Comparison of ENCODE assay signal across 8 cellular contexts in the genomic region with DNA sequence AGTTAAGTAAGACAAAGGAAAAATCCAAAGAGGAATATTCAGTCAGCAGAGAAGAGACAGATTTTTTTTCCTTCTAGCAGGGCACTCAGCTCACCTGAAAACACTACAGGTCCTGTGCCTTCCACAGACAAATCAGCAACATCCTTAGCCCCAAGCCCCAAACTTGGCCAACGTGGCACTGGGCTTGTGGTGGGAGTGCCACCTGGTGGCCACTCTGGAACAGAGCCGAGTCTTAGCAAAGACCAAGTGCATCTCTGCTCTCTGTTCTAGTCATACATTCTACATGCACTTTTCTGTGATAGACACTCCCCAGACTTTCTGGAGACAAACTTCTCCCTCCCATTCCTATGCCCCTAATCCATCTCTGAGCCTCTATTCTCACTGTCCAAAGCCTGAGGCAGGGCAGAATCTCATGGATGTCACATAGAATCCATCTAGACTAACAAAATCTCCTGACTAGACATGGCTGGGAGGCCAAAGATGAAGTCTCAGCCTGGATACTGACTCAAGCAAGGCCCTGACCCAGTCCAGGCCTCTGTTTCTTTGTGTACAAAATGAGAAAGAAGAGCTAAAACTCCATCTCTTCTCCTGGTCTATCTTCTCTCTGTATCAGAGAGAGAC. TPM values are rescaled to one million over a fixed set of nuclear protein-coding genes. Genes with fewer than 3 reads are reported as not detected.
DNase-seq lines count a peak whose midpoint lies in the region; ATAC-seq and TF ChIP-seq lines count a peak whose summit lies in the region.

No MANE protein-coding gene starts in this region.

- peaks cover 32% of the 10 kb centered on the region for H3K4me1 Mint-ChIP-seq in activated CD8-positive, alpha-beta T cell treated with anti-CD3 and anti-CD28 coated beads for 36 hours (ENCODE audit: low read depth)

- peak; percentile 39 for ATAC-seq in HG03439 (IDR thresholded peaks at IDR 0.05; ENCODE audit: unreplicated experiment)
- peak; percentile 78 for ATAC-seq in activated CD8-positive, alpha-beta T cell treated with anti-CD3 and anti-CD28 coated beads for 36 hours
- ATAC-seq in HG03025 (IDR thresholded peaks at IDR 0.05; ENCODE audit: low FRiP score, unreplicated experiment): no peak

- peak; percentile 36 for DNase-seq in DMS53 treated with DMSO at 0.1 percent for 48 hours (lab: John Stamatoyannopoulos, UW; ENCODE audit: unreplicated experiment)
- peak; percentile 86 for DNase-seq in NCI-H82 (lab: John Stamatoyannopoulos, UW)
- peak; percentile 88 for DNase-seq in activated CD8-positive, alpha-beta T cell treated with anti-CD3 and anti-CD28 coated beads for 36 hours
- DNase-seq in dermis microvascular lymphatic vessel endothelial cell (ENCODE audit: low read depth in 2 of 2): peak; percentile 53 to 74
- DNase-seq in lung microvascular endothelial cell (ENCODE audit: low read depth in 2 of 2): peak; percentile 77 to 81
- DNase-seq in stimulated activated CD8-positive, alpha-beta memory T cell treated with anti-CD3 and anti-CD28 coated beads, Interleukin-15, amount 100 ng/mL, for 48 hours (ENCODE audit: low read depth in 2 of 2): peak; percentile 65 to 70

- no peaks in the 10 kb centered on the region for H3K9me3 Mint-ChIP-seq in activated CD8-positive, alpha-beta T cell treated with anti-CD3 and anti-CD28 coated beads for 36 hours

- no peak overlapping the region for H3K4me3 Mint-ChIP-seq in activated CD8-positive, alpha-beta T cell treated with anti-CD3 and anti-CD28 coated beads for 36 hours

- CTCF ChIA-PET in activated CD8-positive, alpha-beta T cell treated with anti-CD3 and anti-CD28 coated beads for 36 hours (lab: Charles Lee): interaction anchor here (0.6 to 38.4 kb wide), 25 partner anchors 9 to 487 kb away, joined by 3 to 840 read pairs (median 5); partner anchors contain the start of gene UBL7

- no peak overlapping the region for H3K27ac Mint-ChIP-seq in activated CD8-positive, alpha-beta T cell treated with anti-CD3 and anti-CD28 coated beads for 36 hours

- intact Hi-C loops in activated CD8-positive, alpha-beta T cell treated with anti-CD3 and anti-CD28 coated beads for 36 hours (cut with micrococcal nuclease): loop anchor here (1.0 to 2.0 kb wide), 2 partner anchors 57 to 64 kb away; no protein-coding TSS in a partner anchor

- H3K36me3 Mint-ChIP-seq in activated CD8-positive, alpha-beta T cell treated with anti-CD3 and anti-CD28 coated beads for 36 hours (ENCODE audit: low read depth): no peaks in the 10 kb centered on the region

- no peaks in the 10 kb centered on the region for H3K27me3 Mint-ChIP-seq in activated CD8-positive, alpha-beta T cell treated with anti-CD3 and anti-CD28 coated beads for 36 hours

- POLR2A ChIA-PET in activated CD8-positive, alpha-beta T cell treated with anti-CD3 and anti-CD28 coated beads for 36 hours (lab: Charles Lee): interaction anchor here (0.6 to 1.5 kb wide), 6 partner anchors 24 to 107 kb away, joined by 3 to 6 read pairs (median 3); partner anchors contain the start of gene ARID3B

- peak; percentile 87 for TF ChIP-seq CTCF in activated CD8-positive, alpha-beta T cell treated with anti-CD3 and anti-CD28 coated beads for 36 hours (IDR thresholded peaks at IDR 0.05)

RNA-seq across cellular contexts. Expression of gene SEMA7A, which starts 5.0 kb away (rescaled TPM):
- total RNA-seq in activated CD8-positive, alpha-beta T cell treated with anti-CD3 and anti-CD28 coated beads for 36 hours: 10 to 100 TPM; 62.4 TPM
- 0.51 and 0.89 TPM in 2 replicates for total RNA-seq in dermis microvascular lymphatic vessel endothelial cell
- total RNA-seq in lung microvascular endothelial cell: 0.65 and 0.79 TPM in 2 replicates

RNA-seq across cellular contexts. Expression of gene UBL7, which starts 22.2 kb away (rescaled TPM):
- total RNA-seq in activated CD8-positive, alpha-beta T cell treated with anti-CD3 and anti-CD28 coated beads for 36 hours: 10 to 100 TPM; 48.8 to 53.3 TPM
- total RNA-seq in dermis microvascular lymphatic vessel endothelial cell: 21.8 and 30.1 TPM in 2 replicates
- 21.4 and 27.4 TPM in 2 replicates for total RNA-seq in lung microvascular endothelial cell

Comparison
In these comparisons a context has a peak if more than half of its experiments do, and no peak if none do; other contexts are left out.
1. DNase-seq: peak in every context shown above with its lines; median percentile 88 in activated CD8-positive, alpha-beta T cell treated with anti-CD3 and anti-CD28 coated beads for 36 hours; 86 in NCI-H82; 79 in lung microvascular endothelial cell; 68 in stimulated activated CD8-positive, alpha-beta memory T cell treated with anti-CD3 and anti-CD28 coated beads, Interleukin-15, amount 100 ng/mL, for 48 hours; 64 in dermis microvascular lymphatic vessel endothelial cell; 36 in DMS53 treated with DMSO at 0.1 percent for 48 hours.
2. RNA of gene SEMA7A, which starts 5.0 kb away (total RNA-seq): 62.4 TPM in activated CD8-positive, alpha-beta T cell treated with anti-CD3 and anti-CD28 coated beads for 36 hours; 0.65 to 0.79 TPM in lung microvascular endothelial cell and 0.51 to 0.89 TPM in dermis microvascular lymphatic vessel endothelial cell; every median in the first group is over 10 times any median in the second.